1 cellular context compared by ENCODE assay signal in genomic region chr10:119006451-119007210, GRCh38.
TF ChIP-seq lines count a peak whose summit lies in the region.

No MANE protein-coding gene starts in this region.

TF ChIP-seq in K562, 482 proteins besides CTCF, POLR2A, EP300 and RAD21 (continued from another document):
- TF ChIP-seq, protein P1, sequence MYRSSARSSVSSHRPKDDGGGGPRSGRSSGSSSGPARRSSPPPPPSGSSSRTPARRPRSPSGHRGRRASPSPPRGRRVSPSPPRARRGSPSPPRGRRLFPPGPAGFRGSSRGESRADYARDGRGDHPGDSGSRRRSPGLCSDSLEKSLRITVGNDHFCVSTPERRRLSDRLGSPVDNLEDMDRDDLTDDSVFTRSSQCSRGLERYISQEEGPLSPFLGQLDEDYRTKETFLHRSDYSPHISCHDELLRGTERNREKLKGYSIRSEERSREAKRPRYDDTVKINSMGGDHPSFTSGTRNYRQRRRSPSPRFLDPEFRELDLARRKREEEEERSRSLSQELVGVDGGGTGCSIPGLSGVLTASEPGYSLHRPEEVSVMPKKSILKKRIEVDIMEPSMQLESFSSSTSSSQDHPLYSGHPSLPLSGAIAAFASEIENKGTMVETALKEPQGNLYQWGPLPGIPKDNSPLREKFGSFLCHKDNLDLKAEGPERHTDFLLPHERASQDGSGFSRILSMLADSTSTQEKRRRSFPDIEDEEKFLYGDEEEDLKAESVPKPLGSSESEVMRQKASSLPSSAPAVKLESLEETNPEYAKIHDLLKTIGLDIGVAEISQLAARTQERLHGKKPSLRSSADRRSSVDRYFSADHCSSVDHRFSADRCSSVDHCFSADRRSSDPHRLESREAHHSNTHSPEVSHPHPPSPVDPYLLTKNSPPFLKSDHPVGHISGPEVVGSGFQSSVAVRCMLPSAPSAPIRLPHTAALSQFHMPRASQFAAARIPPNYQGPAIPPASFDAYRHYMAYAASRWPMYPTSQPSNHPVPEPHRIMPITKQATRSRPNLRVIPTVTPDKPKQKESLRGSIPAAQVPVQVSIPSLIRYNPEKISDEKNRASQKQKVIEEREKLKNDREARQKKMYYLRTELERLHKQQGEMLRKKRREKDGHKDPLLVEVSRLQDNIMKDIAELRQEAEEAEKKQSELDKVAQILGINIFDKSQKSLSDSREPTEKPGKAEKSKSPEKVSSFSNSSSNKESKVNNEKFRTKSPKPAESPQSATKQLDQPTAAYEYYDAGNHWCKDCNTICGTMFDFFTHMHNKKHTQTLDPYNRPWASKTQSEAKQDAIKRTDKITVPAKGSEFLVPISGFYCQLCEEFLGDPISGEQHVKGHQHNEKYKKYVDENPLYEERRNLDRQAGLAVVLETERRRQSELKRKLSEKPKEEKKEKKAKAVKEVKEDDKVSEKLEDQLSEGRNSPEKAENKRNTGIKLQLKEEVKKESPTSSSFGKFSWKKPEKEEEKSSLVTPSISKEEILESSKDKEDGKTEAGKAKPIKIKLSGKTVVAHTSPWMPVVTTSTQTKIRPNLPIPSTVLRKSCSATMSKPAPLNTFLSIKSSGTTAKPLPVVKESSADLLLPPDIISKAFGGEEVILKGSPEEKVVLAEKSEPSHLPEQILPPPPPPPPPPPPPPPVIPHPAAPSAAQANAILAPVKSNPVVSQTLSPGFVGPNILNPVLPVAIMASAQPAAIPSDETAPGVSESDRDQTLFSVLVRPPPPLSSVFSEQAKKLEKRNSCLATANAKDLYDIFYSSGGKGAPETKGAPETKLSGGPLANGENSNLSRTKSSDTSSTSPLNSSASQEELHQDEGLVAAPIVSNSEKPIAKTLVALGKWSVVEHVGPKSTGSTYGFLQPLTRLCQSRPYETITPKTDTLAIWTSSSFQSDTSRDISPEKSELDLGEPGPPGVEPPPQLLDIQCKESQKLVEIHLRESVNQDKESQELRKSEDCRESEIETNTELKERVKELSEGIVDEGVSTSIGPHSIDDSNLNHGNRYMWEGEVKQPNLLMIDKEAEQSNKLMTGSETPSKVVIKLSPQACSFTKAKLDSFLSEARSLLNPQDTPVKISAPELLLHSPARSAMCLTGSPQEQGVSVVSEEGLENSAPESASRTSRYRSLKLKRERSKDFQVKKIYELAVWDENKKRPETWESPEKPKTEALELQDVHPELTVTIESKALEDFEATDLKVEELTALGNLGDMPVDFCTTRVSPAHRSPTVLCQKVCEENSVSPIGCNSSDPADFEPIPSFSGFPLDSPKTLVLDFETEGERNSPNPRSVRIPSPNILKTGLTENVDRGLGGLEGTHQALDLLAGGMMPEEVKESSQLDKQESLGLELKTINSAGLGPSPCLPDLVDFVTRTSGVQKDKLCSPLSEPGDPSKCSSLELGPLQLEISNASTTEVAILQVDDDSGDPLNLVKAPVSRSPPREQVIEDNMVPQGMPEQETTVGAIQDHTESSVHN (IDR thresholded peaks at IDR 0.05; ENCODE audit: borderline replicate concordance in 1 of 2, low read depth in 1 of 2), result no peak
- peak; percentile 72 for TF ChIP-seq JUN (IDR thresholded peaks at IDR 0.05; ENCODE audit: borderline replicate concordance, low read depth, low read length)
- TF ChIP-seq JUN (CRISPR knock-in tag; IDR thresholded peaks at IDR 0.05; ENCODE audit: borderline replicate concordance), result no peak
- peak; percentile 30; the same call in 1 of the 2 replicates for TF ChIP-seq NFIC (IDR thresholded peaks at IDR 0.05)
- TF ChIP-seq SMARCC2 (IDR thresholded peaks at IDR 0.05; ENCODE audit: low read depth), result peak; percentile 38; the same call in 1 of the 2 replicates
- no peak for TF ChIP-seq TBL1XR1 (IDR thresholded peaks at IDR 0.05; ENCODE audit: low read length in 2 of 2)
- TF ChIP-seq, protein P2, sequence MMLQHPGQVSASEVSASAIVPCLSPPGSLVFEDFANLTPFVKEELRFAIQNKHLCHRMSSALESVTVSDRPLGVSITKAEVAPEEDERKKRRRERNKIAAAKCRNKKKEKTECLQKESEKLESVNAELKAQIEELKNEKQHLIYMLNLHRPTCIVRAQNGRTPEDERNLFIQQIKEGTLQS (IDR thresholded peaks at IDR 0.05), result peak; percentile 62; the same call in 1 of the 2 replicates
- TF ChIP-seq, protein P2 (CRISPR knock-in tag; conservative IDR thresholded peaks at IDR 0.05), result no peak
- TF ChIP-seq SMC3 (conservative IDR thresholded peaks at IDR 0.05; ENCODE audit: insufficient read depth, low read depth, low read length), result no peak
- peak; percentile 83 for TF ChIP-seq MEF2D (tag; conservative IDR thresholded peaks at IDR 0.05; ENCODE audit: low read depth)
- peak; percentile 3; the same call in 1 of the 2 replicates for TF ChIP-seq CREM (IDR thresholded peaks at IDR 0.05; ENCODE audit: low read depth)
- peak; percentile 19 for TF ChIP-seq CCNT2 (IDR thresholded peaks at IDR 0.05; ENCODE audit: borderline replicate concordance, extremely low read depth, insufficient read length, low read depth, low read length)
- TF ChIP-seq RNF2 (IDR thresholded peaks at IDR 0.05), result no peak
- TF ChIP-seq ZNF311 (CRISPR knock-in tag; IDR thresholded peaks at IDR 0.05), result no peak
- 0 out of 2 replicates have a peak, but pooled peaks have one; percentile 14 for TF ChIP-seq MTA1 (IDR thresholded peaks at IDR 0.05; ENCODE audit: borderline replicate concordance)
- TF ChIP-seq CEBPG (CRISPR knock-in tag; IDR thresholded peaks at IDR 0.05), result no peak
- TF ChIP-seq CEBPG (tag; conservative IDR thresholded peaks at IDR 0.05 in 1 of 2, IDR thresholded peaks at IDR 0.05 in 1 of 2), result peak; percentile 58 to 71; a peak in 3 of 4 replicates
- no peak for TF ChIP-seq U2AF2 (optimal IDR thresholded peaks at IDR 0.05; ENCODE audit: low read depth, low read length)
- TF ChIP-seq, protein P3, sequence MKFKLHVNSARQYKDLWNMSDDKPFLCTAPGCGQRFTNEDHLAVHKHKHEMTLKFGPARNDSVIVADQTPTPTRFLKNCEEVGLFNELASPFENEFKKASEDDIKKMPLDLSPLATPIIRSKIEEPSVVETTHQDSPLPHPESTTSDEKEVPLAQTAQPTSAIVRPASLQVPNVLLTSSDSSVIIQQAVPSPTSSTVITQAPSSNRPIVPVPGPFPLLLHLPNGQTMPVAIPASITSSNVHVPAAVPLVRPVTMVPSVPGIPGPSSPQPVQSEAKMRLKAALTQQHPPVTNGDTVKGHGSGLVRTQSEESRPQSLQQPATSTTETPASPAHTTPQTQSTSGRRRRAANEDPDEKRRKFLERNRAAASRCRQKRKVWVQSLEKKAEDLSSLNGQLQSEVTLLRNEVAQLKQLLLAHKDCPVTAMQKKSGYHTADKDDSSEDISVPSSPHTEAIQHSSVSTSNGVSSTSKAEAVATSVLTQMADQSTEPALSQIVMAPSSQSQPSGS (CRISPR knock-in tag; IDR thresholded peaks at IDR 0.05), result no peak
- TF ChIP-seq JUND (IDR thresholded peaks at IDR 0.05; ENCODE audit: borderline replicate concordance, low read depth, low read length), result peak; percentile 84
- peak; percentile 73; the same call in 1 of the 3 replicates for TF ChIP-seq JUND (tag; IDR thresholded peaks at IDR 0.05; ENCODE audit: borderline replicate concordance, low read depth, low read length)
- TF ChIP-seq KDM1A (IDR thresholded peaks at IDR 0.05), result peak; percentile 76 to 78
- peak; percentile 82 for TF ChIP-seq SMARCE1 (IDR thresholded peaks at IDR 0.05)
- no peak for TF ChIP-seq MITF (IDR thresholded peaks at IDR 0.05)
- TF ChIP-seq CBFA2T3 (IDR thresholded peaks at IDR 0.05), result peak; percentile 47
- peak; percentile 20 for TF ChIP-seq FOS (IDR thresholded peaks at IDR 0.05; ENCODE audit: extremely low read depth, insufficient read length)
- TF ChIP-seq ARID1B (IDR thresholded peaks at IDR 0.05), result peak; percentile 67; the same call in 1 of the 2 replicates
- peak in 1 of 2 experiments; percentile 85; a peak in 2 of 4 replicates for TF ChIP-seq RCOR1 (IDR thresholded peaks at IDR 0.05; ENCODE audit: borderline replicate concordance in 1 of 2, low read depth in 2 of 2, low read length in 2 of 2)
- peak; percentile 92 for TF ChIP-seq FOSL1 (tag; conservative IDR thresholded peaks at IDR 0.05)
- no peak for TF ChIP-seq WHSC1 (IDR thresholded peaks at IDR 0.05; ENCODE audit: low read length)
- TF ChIP-seq C11orf30 (IDR thresholded peaks at IDR 0.05; ENCODE audit: low read depth), result peak; percentile 32; the same call in 1 of the 2 replicates
- no peak for TF ChIP-seq LCOR (CRISPR knock-in tag; IDR thresholded peaks at IDR 0.05)
